Comparison of ENCODE assay signal across 22 cellular contexts in genomic region chr9:80085668-80086067, GRCh38.
"Had no signal": no experiment of that assay in that cellular context is flagged by ENCODE, and none has a peak within 500 bp of the region (broad histone marks: within the 10 kb centered on the region; RNA-seq: fewer than 3 reads in every experiment).

No MANE protein-coding gene starts in this region.

- FAIRE-seq: colon, islet of Langerhans had no signal

- ATAC-seq: body of pancreas, lower lobe of right lung had no signal

- H3K4me3 Mint-ChIP-seq: activated CD4-positive, alpha-beta memory T cell treated with anti-CD3 and anti-CD28 coated beads for 36 hours; activated naive CD8-positive, alpha-beta T cell treated with anti-CD3 and anti-CD28 coated beads, Interleukin-2, amount 10 ng/mL, durations not matched to agents 7 days and 5 days; endodermal cell; mesothelial cell of epicardium; nephron; type B pancreatic cell had no signal

- H3K4me3 ChIP-seq: body of pancreas, lower lobe of right lung, spleen, testis had no signal

- H3K27me3 Mint-ChIP-seq: activated CD4-positive, alpha-beta memory T cell treated with anti-CD3 and anti-CD28 coated beads for 36 hours; activated naive CD8-positive, alpha-beta T cell treated with anti-CD3 and anti-CD28 coated beads, Interleukin-2, amount 10 ng/mL, durations not matched to agents 7 days and 5 days had no signal

- H3K36me3 Mint-ChIP-seq: activated CD4-positive, alpha-beta memory T cell treated with anti-CD3 and anti-CD28 coated beads for 36 hours; activated naive CD8-positive, alpha-beta T cell treated with anti-CD3 and anti-CD28 coated beads, Interleukin-2, amount 10 ng/mL, durations not matched to agents 7 days and 5 days; type B pancreatic cell had no signal

- H3K36me3 ChIP-seq: lower lobe of right lung, spleen had no signal

- DNase-seq: activated CD4-positive, alpha-beta memory T cell treated with anti-CD3 and anti-CD28 coated beads for 36 hours; activated effector memory CD4-positive, alpha-beta T cell treated with anti-CD3 and anti-CD28 coated beads, Interleukin-2, amount 50 U/mL, for 16 hours; activated naive CD8-positive, alpha-beta T cell treated with anti-CD3 and anti-CD28 coated beads, Interleukin-2, amount 10 ng/mL, durations not matched to agents 7 days and 5 days; activated T-cell treated with anti-CD3 and anti-CD28 coated beads, Interleukin-2, amount 50 U/mL, for 48 hours; body of pancreas; caudate nucleus; endodermal cell; foreskin melanocyte; glutamatergic neuron; hippocampal formation; lower lobe of right lung; nucleus accumbens; SIG-M5; spleen; T-helper 1 cell; T1000; testis had no signal

- H3K27me3 ChIP-seq: body of pancreas, spleen, testis had no signal

- H3K9me3 Mint-ChIP-seq: activated CD4-positive, alpha-beta memory T cell treated with anti-CD3 and anti-CD28 coated beads for 36 hours; activated naive CD8-positive, alpha-beta T cell treated with anti-CD3 and anti-CD28 coated beads, Interleukin-2, amount 10 ng/mL, durations not matched to agents 7 days and 5 days had no signal

- H3K4me1 Mint-ChIP-seq: endodermal cell, mesothelial cell of epicardium, nephron had no signal

- H3K27ac Mint-ChIP-seq: activated CD4-positive, alpha-beta memory T cell treated with anti-CD3 and anti-CD28 coated beads for 36 hours; activated naive CD8-positive, alpha-beta T cell treated with anti-CD3 and anti-CD28 coated beads, Interleukin-2, amount 10 ng/mL, durations not matched to agents 7 days and 5 days; endodermal cell; mesothelial cell of epicardium; nephron; type B pancreatic cell had no signal
